In the genomic region with DNA sequence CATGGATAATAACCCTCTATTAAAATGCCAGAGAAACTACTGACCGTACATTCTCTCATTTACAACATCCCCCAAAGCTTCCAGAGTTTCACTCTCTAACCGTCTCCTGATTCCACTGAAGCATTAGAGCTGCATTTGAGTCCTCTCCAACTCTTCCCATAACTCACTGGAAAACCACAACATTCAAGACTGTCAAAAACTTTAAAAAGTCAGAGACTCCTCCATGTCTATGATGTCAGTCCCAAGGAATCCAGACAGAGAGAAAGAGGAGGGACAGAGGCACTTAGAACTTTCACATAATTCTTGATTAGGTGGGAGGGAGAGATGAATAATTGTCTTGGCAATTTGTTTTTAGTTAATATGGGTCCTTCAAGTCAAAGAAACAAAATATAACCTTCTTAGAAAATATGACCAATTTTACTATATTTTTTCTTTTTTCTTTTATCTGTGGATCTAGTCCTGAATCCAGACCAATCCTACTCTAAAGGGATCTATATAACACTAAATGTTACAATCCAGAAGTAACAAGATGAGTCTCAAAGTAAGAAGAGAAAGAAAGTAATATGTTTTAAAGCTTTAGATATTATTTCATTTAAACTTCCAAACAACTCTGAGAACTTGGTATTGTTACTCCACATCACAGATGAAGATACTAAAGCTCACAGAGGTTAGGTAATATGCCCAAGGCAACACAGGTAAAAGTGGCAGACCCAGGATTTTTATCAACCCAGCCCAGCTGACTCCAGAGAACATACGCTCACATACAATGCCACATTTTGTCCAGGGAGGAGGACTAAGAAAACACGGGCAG, we compare ENCODE assay signal across 1 cellular context.
TF ChIP-seq lines count a peak whose summit lies in the region.

No MANE protein-coding gene starts in this region.

TF ChIP-seq in HEK293, 187 proteins besides CTCF, POLR2A, EP300 and RAD21 (continued from another document):
- TF ChIP-seq, protein P1, sequence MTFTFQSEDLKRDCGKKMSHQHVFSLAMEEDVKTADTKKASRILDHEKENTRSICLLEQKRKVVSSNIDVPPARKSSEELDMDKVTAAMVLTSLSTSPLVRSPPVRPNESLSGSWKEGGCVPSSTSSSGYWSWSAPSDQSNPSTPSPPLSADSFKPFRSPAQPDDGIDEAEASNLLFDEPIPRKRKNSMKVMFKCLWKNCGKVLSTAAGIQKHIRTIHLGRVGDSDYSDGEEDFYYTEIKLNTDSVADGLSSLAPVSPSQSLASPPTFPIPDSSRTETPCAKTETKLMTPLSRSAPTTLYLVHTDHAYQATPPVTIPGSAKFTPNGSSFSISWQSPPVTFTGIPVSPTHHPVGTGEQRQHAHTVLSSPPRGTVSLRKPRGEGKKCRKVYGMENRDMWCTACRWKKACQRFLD (tag by site-specific recombination; IDR thresholded peaks at IDR 0.05), result no peak
- TF ChIP-seq TCF7L2 (IDR thresholded peaks at IDR 0.05; ENCODE audit: borderline replicate concordance, low read depth, low read length) (no peak), MYNN (tag by site-specific recombination; IDR thresholded peaks at IDR 0.05; ENCODE audit: borderline replicate concordance) (no peak), ZBTB21 (tag by site-specific recombination; IDR thresholded peaks at IDR 0.05) (no peak), BCL6B (tag by site-specific recombination; IDR thresholded peaks at IDR 0.05) (no peak), ZNF600 (tag by site-specific recombination; IDR thresholded peaks at IDR 0.05) (peak; percentile 37; the same call in 1 of the 2 replicates), ZNF423 (tag by site-specific recombination; IDR thresholded peaks at IDR 0.05) (no peak), ZNF629 (tag by site-specific recombination; IDR thresholded peaks at IDR 0.05) (0 out of 2 replicates have a peak, but pooled peaks have one; percentile 51), ZNF626 (tag by site-specific recombination; IDR thresholded peaks at IDR 0.05) (no peak), KLF8 (tag by site-specific recombination; IDR thresholded peaks at IDR 0.05) (peak; percentile 24; the same call in 1 of the 2 replicates), SP7 (tag by site-specific recombination; IDR thresholded peaks at IDR 0.05) (peak; percentile 84), ZEB2 (tag by site-specific recombination; IDR thresholded peaks at IDR 0.05) (0 out of 2 replicates have a peak, but pooled peaks have one; percentile 40), SP2 (tag by site-specific recombination; IDR thresholded peaks at IDR 0.05) (no peak), ZFP69B (tag by site-specific recombination; IDR thresholded peaks at IDR 0.05) (no peak), ZNF398 (tag by site-specific recombination; IDR thresholded peaks at IDR 0.05) (no peak), KLF17 (tag by site-specific recombination; IDR thresholded peaks at IDR 0.05) (no peak)
- TF ChIP-seq, protein P2, sequence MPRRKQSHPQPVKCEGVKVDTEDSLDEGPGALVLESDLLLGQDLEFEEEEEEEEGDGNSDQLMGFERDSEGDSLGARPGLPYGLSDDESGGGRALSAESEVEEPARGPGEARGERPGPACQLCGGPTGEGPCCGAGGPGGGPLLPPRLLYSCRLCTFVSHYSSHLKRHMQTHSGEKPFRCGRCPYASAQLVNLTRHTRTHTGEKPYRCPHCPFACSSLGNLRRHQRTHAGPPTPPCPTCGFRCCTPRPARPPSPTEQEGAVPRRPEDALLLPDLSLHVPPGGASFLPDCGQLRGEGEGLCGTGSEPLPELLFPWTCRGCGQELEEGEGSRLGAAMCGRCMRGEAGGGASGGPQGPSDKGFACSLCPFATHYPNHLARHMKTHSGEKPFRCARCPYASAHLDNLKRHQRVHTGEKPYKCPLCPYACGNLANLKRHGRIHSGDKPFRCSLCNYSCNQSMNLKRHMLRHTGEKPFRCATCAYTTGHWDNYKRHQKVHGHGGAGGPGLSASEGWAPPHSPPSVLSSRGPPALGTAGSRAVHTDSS (tag by site-specific recombination; IDR thresholded peaks at IDR 0.05), result no peak
- TF ChIP-seq, protein P3, sequence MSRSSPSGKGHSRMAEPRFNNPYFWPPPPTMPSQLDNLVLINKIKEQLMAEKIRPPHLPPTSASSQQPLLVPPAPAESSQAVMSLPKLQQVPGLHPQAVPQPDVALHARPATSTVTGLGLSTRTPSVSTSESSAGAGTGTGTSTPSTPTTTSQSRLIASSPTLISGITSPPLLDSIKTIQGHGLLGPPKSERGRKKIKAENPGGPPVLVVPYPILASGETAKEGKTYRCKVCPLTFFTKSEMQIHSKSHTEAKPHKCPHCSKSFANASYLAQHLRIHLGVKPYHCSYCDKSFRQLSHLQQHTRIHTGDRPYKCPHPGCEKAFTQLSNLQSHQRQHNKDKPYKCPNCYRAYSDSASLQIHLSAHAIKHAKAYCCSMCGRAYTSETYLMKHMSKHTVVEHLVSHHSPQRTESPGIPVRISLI (tag by site-specific recombination; IDR thresholded peaks at IDR 0.05), result no peak
